ENCODE assay signal across 24 cellular contexts in the genomic region with DNA sequence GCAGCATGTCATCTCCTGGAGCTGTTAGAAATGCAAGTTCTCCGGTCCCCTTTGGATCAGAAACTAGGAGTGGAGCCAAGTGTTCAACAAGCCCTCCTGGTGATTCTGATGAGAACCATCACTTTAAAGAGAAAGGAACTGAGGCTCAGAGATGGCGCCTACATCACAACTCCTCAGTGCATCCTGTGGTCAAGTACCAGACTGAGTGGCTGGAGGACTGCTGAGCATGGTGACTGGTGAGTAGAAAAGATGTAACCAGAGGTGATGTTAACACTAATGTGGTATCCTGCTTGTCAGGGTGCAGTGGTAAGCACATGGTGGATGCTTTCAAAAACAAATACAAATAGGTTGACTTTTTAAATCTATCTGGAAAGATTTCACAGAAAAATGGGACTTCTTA. TPM values are rescaled to one million over a fixed set of nuclear protein-coding genes. Genes with fewer than 3 reads are reported as not detected.
"Had no signal": no experiment of that assay in that cellular context is flagged by ENCODE, and none has a peak within 500 bp of the region (broad histone marks: within the 10 kb centered on the region; RNA-seq: fewer than 3 reads in every experiment).

No MANE protein-coding gene starts in this region.

- H3K9me3 Mint-ChIP-seq: activated B cell treated with CpG ODN at 0.5 μM for 24 hours; activated CD4-positive, alpha-beta T cell treated with anti-CD3 and anti-CD28 coated beads, Interleukin-2, amount 10 ng/mL, durations not matched to agents 24 days and 14 days; activated naive CD8-positive, alpha-beta T cell treated with anti-CD3 and anti-CD28 coated beads, Interleukin-2, amount 50 U/mL, for 24 hours; activated T-cell treated with anti-CD3 and anti-CD28 coated beads, Interleukin-2, amount 50 U/mL, for 24 hours; activated T-helper 1 cell treated with anti-CD3 and anti-CD28 coated beads, Interleukin-12 subunit alpha, Interleukin-12 subunit beta, Interleukin-2, Interleukin-4 antibody, amounts not matched to agents 30 ng/mL and 10 ng/mL and 1 ng/mL, durations not matched to agents 14 hours and 24 hours and 36 hours; central memory CD8-positive, alpha-beta T cell had no signal

- DNase-seq: activated B cell treated with CpG ODN at 0.5 μM for 24 hours; activated CD4-positive, alpha-beta T cell treated with anti-CD3 and anti-CD28 coated beads for 1 hour; activated CD4-positive, alpha-beta T cell treated with anti-CD3 and anti-CD28 coated beads, Interleukin-2, amount 10 ng/mL, durations not matched to agents 24 days and 14 days; activated CD4-positive, alpha-beta T cell treated with anti-CD3 and anti-CD28 coated beads, Interleukin-2, amount 50 U/mL, for 48 hours; activated CD8-positive, alpha-beta memory T cell treated with anti-CD3 and anti-CD28 coated beads, Interleukin-2, amount 10 ng/mL, durations not matched to agents 7 days and 5 days; activated effector memory CD4-positive, alpha-beta T cell treated with anti-CD3 and anti-CD28 coated beads, Interleukin-2, amount 50 U/mL, for 16 hours; activated naive CD4-positive, alpha-beta T cell treated with Interleukin-2 at 50 U/mL for 16 hours; activated naive CD8-positive, alpha-beta T cell treated with anti-CD3 and anti-CD28 coated beads, Interleukin-2, amount 50 U/mL, for 24 hours; activated T-cell treated with anti-CD3 and anti-CD28 coated beads, Interleukin-2, amount 50 U/mL, for 24 hours; amniotic stem cell; body of pancreas; MM.1S; NCI-H1436; NCI-H526; NCI-H774; NK-92 treated with Interleukin-12 subunit alpha and Interleukin-12 subunit beta, amount 100 ng/mL, for 24 hours; SIG-M5; T-helper 17 cell; T-helper 9 cell had no signal

- H3K4me3 Mint-ChIP-seq: activated B cell treated with CpG ODN at 0.5 μM for 24 hours; activated CD4-positive, alpha-beta T cell treated with anti-CD3 and anti-CD28 coated beads, Interleukin-2, amount 10 ng/mL, durations not matched to agents 24 days and 14 days; activated CD8-positive, alpha-beta memory T cell treated with anti-CD3 and anti-CD28 coated beads, Interleukin-2, amount 10 ng/mL, durations not matched to agents 7 days and 5 days; activated naive CD8-positive, alpha-beta T cell treated with anti-CD3 and anti-CD28 coated beads, Interleukin-2, amount 50 U/mL, for 24 hours; activated T-cell treated with anti-CD3 and anti-CD28 coated beads, Interleukin-2, amount 50 U/mL, for 24 hours; activated T-helper 1 cell treated with anti-CD3 and anti-CD28 coated beads, Interleukin-12 subunit alpha, Interleukin-12 subunit beta, Interleukin-2, Interleukin-4 antibody, amounts not matched to agents 30 ng/mL and 10 ng/mL and 1 ng/mL, durations not matched to agents 14 hours and 24 hours and 36 hours; central memory CD8-positive, alpha-beta T cell; T-helper 17 cell had no signal

- ATAC-seq: activated CD8-positive, alpha-beta memory T cell treated with anti-CD3 and anti-CD28 coated beads, Interleukin-2, amount 10 ng/mL, durations not matched to agents 7 days and 5 days; activated naive CD4-positive, alpha-beta T cell treated with anti-CD3 and anti-CD28 coated beads, Interleukin-2, amount 50 U/mL, for 72 hours; activated naive CD8-positive, alpha-beta T cell treated with anti-CD3 and anti-CD28 coated beads, Interleukin-2, amount 50 U/mL, for 24 hours; body of pancreas; T-helper 17 cell had no signal

- H3K27ac Mint-ChIP-seq: activated B cell treated with CpG ODN at 0.5 μM for 24 hours; activated CD4-positive, alpha-beta T cell treated with anti-CD3 and anti-CD28 coated beads, Interleukin-2, amount 10 ng/mL, durations not matched to agents 24 days and 14 days; activated CD8-positive, alpha-beta memory T cell treated with anti-CD3 and anti-CD28 coated beads, Interleukin-2, amount 10 ng/mL, durations not matched to agents 7 days and 5 days; activated naive CD4-positive, alpha-beta T cell treated with anti-CD3 and anti-CD28 coated beads, Interleukin-2, amount 50 U/mL, for 72 hours; activated naive CD8-positive, alpha-beta T cell treated with anti-CD3 and anti-CD28 coated beads, Interleukin-2, amount 50 U/mL, for 24 hours; activated T-cell treated with anti-CD3 and anti-CD28 coated beads, Interleukin-2, amount 50 U/mL, for 24 hours; activated T-helper 1 cell treated with anti-CD3 and anti-CD28 coated beads, Interleukin-12 subunit alpha, Interleukin-12 subunit beta, Interleukin-2, Interleukin-4 antibody, amounts not matched to agents 30 ng/mL and 10 ng/mL and 1 ng/mL, durations not matched to agents 14 hours and 24 hours and 36 hours; T-helper 17 cell had no signal

RNA-seq across cellular contexts. Expression of a gene that starts 3.5 kb away (rescaled TPM):
- total RNA-seq: activated B cell treated with CpG ODN at 0.5 μM for 24 hours; activated CD4-positive, alpha-beta T cell treated with anti-CD3 and anti-CD28 coated beads, Interleukin-2, amount 10 ng/mL, durations not matched to agents 24 days and 14 days; activated CD8-positive, alpha-beta memory T cell treated with anti-CD3 and anti-CD28 coated beads, Interleukin-2, amount 10 ng/mL, durations not matched to agents 7 days and 5 days; activated naive CD4-positive, alpha-beta T cell treated with anti-CD3 and anti-CD28 coated beads, Interleukin-2, amount 50 U/mL, for 72 hours; activated T-helper 1 cell treated with anti-CD3 and anti-CD28 coated beads, Interleukin-12 subunit alpha, Interleukin-12 subunit beta, Interleukin-2, Interleukin-4 antibody, amounts not matched to agents 30 ng/mL and 10 ng/mL and 1 ng/mL, durations not matched to agents 14 hours and 24 hours and 36 hours; ascending aorta; body of pancreas; NCI-H460 had no signal
